In the genomic region with DNA sequence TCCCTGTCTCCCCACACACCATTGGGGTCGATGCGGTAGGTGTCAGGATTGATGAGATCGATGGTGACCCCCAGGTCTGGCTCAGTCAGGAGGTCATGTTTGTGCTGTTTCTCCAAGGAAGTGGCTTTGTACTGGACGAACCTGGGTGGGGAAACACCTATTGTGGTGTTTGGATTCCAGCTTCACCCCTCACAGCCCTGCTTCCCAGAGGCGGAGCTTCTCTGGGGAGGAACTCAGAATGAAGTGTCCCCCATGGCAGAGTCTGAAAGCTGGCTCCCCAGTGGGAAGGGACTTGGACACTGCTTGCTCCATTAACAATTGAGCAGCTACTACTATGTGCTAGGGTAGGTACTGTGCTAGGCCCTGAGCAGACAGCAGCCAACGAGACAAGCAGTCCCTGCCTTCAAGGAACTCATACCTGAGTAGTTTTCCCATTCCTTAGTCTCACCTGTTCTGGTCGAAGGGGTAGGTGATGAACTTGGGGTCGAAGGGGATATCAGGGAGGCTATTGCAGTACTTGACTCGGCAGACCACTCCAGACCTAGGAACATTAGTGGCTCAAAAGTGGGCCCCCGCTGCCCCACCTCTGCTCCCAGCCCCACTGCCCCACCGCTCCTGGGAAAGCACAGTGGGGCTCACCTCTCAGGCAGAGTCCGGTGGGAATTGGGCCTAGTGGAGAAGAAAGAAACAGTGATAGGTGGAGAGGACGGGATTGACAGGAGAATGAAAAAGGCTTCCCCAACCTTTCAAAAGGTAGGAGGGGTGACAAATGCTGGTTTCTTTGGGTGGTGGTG, we compare ENCODE assay signal across 8 cellular contexts. TPM values are rescaled to one million over a fixed set of nuclear protein-coding genes. Genes with fewer than 3 reads are reported as not detected.
A peak's percentile ranks its signal among the peaks of the same experiment; 100 is the strongest.
DNase-seq lines count a peak whose midpoint lies in the region; ATAC-seq, FAIRE-seq and TF ChIP-seq lines count a peak whose summit lies in the region.

No MANE protein-coding gene starts in this region.

- 45 to 55% (median 52%) methylated on average over 13 of the region's 13 CpGs for WGBS in ovary, 3 donors

- peaks cover 62% of the 10 kb centered on the region for H3K36me3 ChIP-seq in DOHH2 (ENCODE audit: control insufficient read depth, low read length)
- H3K36me3 ChIP-seq in OCI-LY3 (replicated peaks; ENCODE audit: low read depth, low read length): peaks cover 41% of the 10 kb centered on the region
- no peaks in the 10 kb centered on the region for H3K36me3 ChIP-seq in ovary

- TF ChIP-seq CTCF in DOHH2 (IDR thresholded peaks at IDR 0.05; ENCODE audit: low read depth, low read length, poor library complexity, severe bottlenecking) (no peak), OCI-LY3 (IDR thresholded peaks at IDR 0.05; ENCODE audit: low read depth, low read length) (no peak), endothelial cell (IDR thresholded peaks at IDR 0.05; ENCODE audit: unreplicated experiment) (no peak), ovary (IDR thresholded peaks at IDR 0.05) (no peak), D721Med (IDR thresholded peaks at IDR 0.05; ENCODE audit: insufficient read depth, missing control alignments) (no peak)

- TF ChIP-seq EP300 in ovary (IDR thresholded peaks at IDR 0.05): no peak

- TF ChIP-seq POLR2A in ovary (IDR thresholded peaks at IDR 0.05): no peak

- peak overlapping the region; percentile 90 for H3K4me2 ChIP-seq in DOHH2 (ENCODE audit: low read length)
- H3K4me2 ChIP-seq in OCI-LY3 (ENCODE audit: low read length): peak overlapping the region; percentile 89

- peaks cover 4% of the 10 kb centered on the region; the same call in 1 of the 2 replicates for H4K20me1 ChIP-seq in DOHH2 (ENCODE audit: control insufficient read depth, insufficient read depth, low read depth, low read length)
- H4K20me1 ChIP-seq in OCI-LY3 (ENCODE audit: insufficient read depth, low read length): no peaks in the 10 kb centered on the region

- no peaks in the 10 kb centered on the region; the same call in 1 of the 2 replicates for H3F3A ChIP-seq in DOHH2 (ENCODE audit: control insufficient read depth, insufficient read depth)

- DNase-seq in endothelial cell (ENCODE audit: low spot score) (no peak), ovary (peak in 1 of 5 donors; percentile 37), D721Med (ENCODE audit: insufficient read length, low spot score) (no peak), dedifferentiated amniotic fluid mesenchymal stem cell (ENCODE audit: extremely low spot score) (no peak), A172 (ENCODE audit: low spot score) (no peak)

- peak overlapping the region; percentile 98 for H3K4me3 Mint-ChIP-seq in endothelial cell (ENCODE audit: unreplicated experiment)

- no peak for ATAC-seq in HG03460 (IDR thresholded peaks at IDR 0.05; ENCODE audit: unreplicated experiment)

- H2AFZ ChIP-seq in OCI-LY3 (ENCODE audit: low read depth, low read length): no peak overlapping the region

- no peaks in the 10 kb centered on the region for H3K9me3 Mint-ChIP-seq in endothelial cell (ENCODE audit: unreplicated experiment)

- no peaks in the 10 kb centered on the region for H3K9me2 ChIP-seq in DOHH2 (replicated peaks; ENCODE audit: control insufficient read depth, low read length)

- peaks cover 33% of the 10 kb centered on the region for H3K36me3 Mint-ChIP-seq in endothelial cell (ENCODE audit: low read depth, unreplicated experiment)

- H3K27me3 Mint-ChIP-seq in endothelial cell (ENCODE audit: unreplicated experiment): peaks cover 13% of the 10 kb centered on the region

- H3K27ac Mint-ChIP-seq in endothelial cell (ENCODE audit: unreplicated experiment): peak overlapping the region; percentile 93

- peaks cover 18% of the 10 kb centered on the region for H3K4me1 ChIP-seq in DOHH2 (ENCODE audit: control insufficient read depth, low read length)
- H3K4me1 ChIP-seq in OCI-LY3 (ENCODE audit: low read length): peaks cover 11% of the 10 kb centered on the region
- peaks cover 3% of the 10 kb centered on the region for H3K4me1 ChIP-seq in ovary (ENCODE audit: insufficient read depth)

- peak overlapping the region; percentile 78; the same call in 1 of the 2 replicates for H3K27ac ChIP-seq in DOHH2 (ENCODE audit: low read depth, low read length)
- peak overlapping the region; percentile 82 for H3K27ac ChIP-seq in OCI-LY3 (ENCODE audit: low read length)
- peak overlapping the region; percentile 91 to 99 for H3K27ac ChIP-seq in ovary

- peak overlapping the region; percentile 80 for H3K4me3 ChIP-seq in DOHH2 (ENCODE audit: low read length)
- peak overlapping the region; percentile 78 for H3K4me3 ChIP-seq in OCI-LY3 (ENCODE audit: low read length)
- H3K4me3 ChIP-seq in ovary: peak overlapping the region; percentile 68

- no peaks in the 10 kb centered on the region for H3K27me3 ChIP-seq in DOHH2 (ENCODE audit: control insufficient read depth, low read length)
- H3K27me3 ChIP-seq in OCI-LY3 (ENCODE audit: low read depth, low read length): no peaks in the 10 kb centered on the region
- no peaks in the 10 kb centered on the region for H3K27me3 ChIP-seq in ovary

- peak overlapping the region; percentile 86 for H3K9ac ChIP-seq in OCI-LY3 (ENCODE audit: low read length)

- peaks cover 19% of the 10 kb centered on the region for H3K4me1 Mint-ChIP-seq in endothelial cell (ENCODE audit: unreplicated experiment)

- H3K79me2 ChIP-seq in DOHH2 (ENCODE audit: control insufficient read depth, low read length) (peaks cover 39% of the 10 kb centered on the region), OCI-LY3 (ENCODE audit: low read length) (peaks cover 35% of the 10 kb centered on the region)

- FAIRE-seq in D721Med (lab: Jason Lieb, UNC): no peak

- H3K9me3 ChIP-seq in DOHH2 (ENCODE audit: control insufficient read depth, insufficient read depth, low read length): no peaks in the 10 kb centered on the region
- no peaks in the 10 kb centered on the region for H3K9me3 ChIP-seq in OCI-LY3 (ENCODE audit: insufficient read depth, low read length)
- H3K9me3 ChIP-seq in ovary: no peaks in the 10 kb centered on the region

- intact Hi-C loops in ovary (cut with DNase I): loop anchor here in 1 of 4 donors (10.0 kb wide), 1 partner anchor 145 kb away; a partner anchor contains a TSS

RNA-seq across cellular contexts. Expression of a gene that starts 1.1 kb away (rescaled TPM):
- total RNA-seq in endothelial cell (ENCODE audit: unreplicated experiment) (31.7 TPM), ovary (10 to 100 TPM; 31.0 to 60.2 (median 47.4) TPM)
- polyA plus RNA-seq in ovary: 10 to 100 TPM; 52.7 to 78.1 TPM
- 55.3 and 69.9 TPM in 2 replicates for total RNA-seq in A172 (2014; rRNA removed; shearing (Covaris generic))

RNA-seq across cellular contexts. Expression of a gene that starts 1.4 kb away (rescaled TPM):
- total RNA-seq in endothelial cell (ENCODE audit: unreplicated experiment): 32.4 TPM
- 10 to 100 TPM; 27.7 to 62.9 (median 59.9) TPM for total RNA-seq in ovary
- polyA plus RNA-seq in ovary: 10 to 100 TPM; 43.5 to 48.8 TPM
- 20.9 and 24.7 TPM in 2 replicates for total RNA-seq in A172 (2014; rRNA removed; shearing (Covaris generic))

RNA-seq across cellular contexts. Expression of a gene that starts 16.8 kb away (rescaled TPM):
- total RNA-seq in endothelial cell (ENCODE audit: unreplicated experiment): 10.2 TPM
- 100 to 1,000 TPM in 6 of 7 donors, 10 to 100 TPM in 1; 78.1 to 995 (median 152) TPM for total RNA-seq in ovary
- polyA plus RNA-seq in ovary: 100 to 1,000 TPM; 204 to 320 TPM
- total RNA-seq in A172 (2014; rRNA removed; shearing (Covaris generic)): 0.50 and 1.5 TPM in 2 replicates

RNA-seq across cellular contexts. Expression of a gene that starts 22.7 kb away (rescaled TPM):
- total RNA-seq in endothelial cell (ENCODE audit: unreplicated experiment) (172 TPM), ovary (10 to 100 TPM in 6 of 7 donors, 1 to 10 TPM in 1; 8.6 to 68.0 (median 33.9) TPM)
- 10 to 100 TPM; 12.9 to 23.0 TPM for polyA plus RNA-seq in ovary
- total RNA-seq in A172 (2014; rRNA removed; shearing (Covaris generic)): 11.4 and 17.3 TPM in 2 replicates

RNA-seq across cellular contexts. Expression of a gene that starts 45.9 kb away (rescaled TPM):
- total RNA-seq in endothelial cell (ENCODE audit: unreplicated experiment) (2,151 TPM), ovary (1,000 to 10,000 TPM; 3,321 to 5,287 (median 4,531) TPM)
- 1,000 to 10,000 TPM; 2,348 to 7,403 TPM for polyA plus RNA-seq in ovary
- total RNA-seq in A172 (2014; rRNA removed; shearing (Covaris generic)): 145 and 262 TPM in 2 replicates
